ENCODE assay signal across 22 cellular contexts in the genomic region with DNA sequence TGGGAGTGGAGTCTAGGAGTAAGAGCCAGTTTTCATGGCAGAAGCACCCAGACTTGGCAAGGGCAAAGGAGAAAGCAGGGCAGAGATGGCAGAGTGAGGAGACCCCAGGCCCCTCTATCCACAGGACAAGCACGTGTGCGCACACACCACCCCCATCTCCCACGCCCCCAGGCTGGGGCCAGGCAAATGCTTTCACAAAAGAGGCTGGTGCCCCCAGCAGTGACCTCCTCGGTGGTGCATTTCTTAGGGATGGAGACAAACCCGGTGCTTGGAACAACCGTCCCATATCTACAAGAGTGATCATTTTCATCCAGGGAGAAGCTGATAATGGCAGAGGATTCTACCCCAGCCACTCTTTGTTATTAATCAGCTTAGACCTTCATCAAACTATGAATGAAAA.
"Had no signal": no experiment of that assay in that cellular context is flagged by ENCODE, and none has a peak within 500 bp of the region (broad histone marks: within the 10 kb centered on the region; RNA-seq: fewer than 3 reads in every experiment).

No MANE protein-coding gene starts in this region.

- H3K36me3 ChIP-seq: spleen, tibial artery, upper lobe of right lung, vagina had no signal

- H3K9me3 Mint-ChIP-seq: effector memory CD8-positive, alpha-beta T cell; stimulated activated naive CD8-positive, alpha-beta T cell treated with anti-CD3 and anti-CD28 coated beads, Interleukin-15, Interleukin-2, amounts not matched to agents 100 ng/mL and 50 ng/mL, for 24 hours had no signal

- H3K4me1 ChIP-seq: foreskin keratinocyte, parathyroid adenoma, psoas muscle, tibial artery, upper lobe of right lung, vagina had no signal

- ATAC-seq: effector memory CD8-positive, alpha-beta T cell; foreskin keratinocyte; left colon; left ventricle myocardium superior; naive thymus-derived CD4-positive, alpha-beta T cell; psoas muscle; sciatic nerve; stimulated activated memory B cell treated with anti-CD40 and anti-IgM and Interleukin-4, amounts not matched to agents 10 μg/mL and 1 μg/mL and 100 μg/mL, for 72 hours; upper lobe of right lung had no signal

- H3K9me3 ChIP-seq: psoas muscle, spleen, tibial artery, upper lobe of right lung, vagina had no signal

- H3K27ac Mint-ChIP-seq: dendritic cell treated with granulocyte-macrophage colony-stimulating factor and Interleukin-4, amounts not matched to agents 40 ng/mL and 50 ng/mL, for 4 days; effector memory CD8-positive, alpha-beta T cell; naive thymus-derived CD4-positive, alpha-beta T cell; stimulated activated memory B cell treated with anti-CD40 and anti-IgM and Interleukin-4, amounts not matched to agents 10 μg/mL and 1 μg/mL and 100 μg/mL, for 72 hours; stimulated activated naive CD8-positive, alpha-beta T cell treated with anti-CD3 and anti-CD28 coated beads, Interleukin-15, Interleukin-2, amounts not matched to agents 100 ng/mL and 50 ng/mL, for 24 hours had no signal

- H3K4me2 ChIP-seq: hepatocyte had no signal

- DNase-seq: effector memory CD8-positive, alpha-beta T cell; foreskin keratinocyte; left colon; left ventricle myocardium superior; naive thymus-derived CD4-positive, alpha-beta T cell; occipital lobe; psoas muscle; retina; stimulated activated CD4-positive, alpha-beta T cell treated with anti-CD3 and anti-CD28 coated beads, Interleukin-15, amount 100 ng/mL, for 24 hours; stimulated activated CD4-positive, alpha-beta T cell treated with anti-CD3 and anti-CD28 coated beads, Interleukin-1b, Interleukin-23, amount 100 ng/mL, for 48 hours; stimulated activated CD4-positive, alpha-beta T cell treated with anti-CD3 and anti-CD28 coated beads, Interleukin-4, amount 100 ng/mL, for 24 hours; tibial artery; upper lobe of right lung had no signal

- H3K4me3 Mint-ChIP-seq: dendritic cell treated with granulocyte-macrophage colony-stimulating factor and Interleukin-4, amounts not matched to agents 40 ng/mL and 50 ng/mL, for 4 days; effector memory CD8-positive, alpha-beta T cell; naive thymus-derived CD4-positive, alpha-beta T cell; stimulated activated memory B cell treated with anti-CD40 and anti-IgM and Interleukin-4, amounts not matched to agents 10 μg/mL and 1 μg/mL and 100 μg/mL, for 72 hours; stimulated activated naive CD8-positive, alpha-beta T cell treated with anti-CD3 and anti-CD28 coated beads, Interleukin-15, Interleukin-2, amounts not matched to agents 100 ng/mL and 50 ng/mL, for 24 hours had no signal

- H3K27me3 ChIP-seq: hepatocyte, vagina had no signal

- H3K27ac ChIP-seq: foreskin keratinocyte, hepatocyte, parathyroid adenoma, psoas muscle, spleen, tibial artery, upper lobe of right lung, vagina had no signal

- H3K36me3 Mint-ChIP-seq: naive thymus-derived CD4-positive, alpha-beta T cell; stimulated activated memory B cell treated with anti-CD40 and anti-IgM and Interleukin-4, amounts not matched to agents 10 μg/mL and 1 μg/mL and 100 μg/mL, for 72 hours had no signal

- H3K9ac ChIP-seq: parathyroid adenoma had no signal

- H3K79me2 ChIP-seq: hepatocyte, parathyroid adenoma had no signal

- H2AFZ ChIP-seq: hepatocyte, parathyroid adenoma had no signal

- H3K4me3 ChIP-seq: hepatocyte, lung, psoas muscle, spleen, tibial artery, upper lobe of right lung, vagina had no signal
